Comparison of ENCODE assay signal across 15 cellular contexts in genomic region chr22:40202225-40202944, GRCh38. TPM values are rescaled to one million over a fixed set of nuclear protein-coding genes. Genes with fewer than 3 reads are reported as not detected.
DNase-seq lines count a peak whose midpoint lies in the region; ATAC-seq and TF ChIP-seq lines count a peak whose summit lies in the region.
"Had no signal": no experiment of that assay in that cellular context is flagged by ENCODE, and none has a peak within 500 bp of the region (broad histone marks: within the 10 kb centered on the region; RNA-seq: fewer than 3 reads in every experiment).

No MANE protein-coding gene starts in this region.

- DNase-seq in NCI-H2227 (lab: John Stamatoyannopoulos, UW; ENCODE audit: unreplicated experiment): peak; percentile 4
- no peak for DNase-seq in NCI-H2227 treated with DMSO at 0.1 percent for 48 hours (lab: John Stamatoyannopoulos, UW)
- DNase-seq in ELR (ENCODE audit: low read depth): peak; percentile 10
- no peak for DNase-seq in activated B cell treated with CpG ODN at 0.5 μM for 24 hours
- peak; percentile 52 for DNase-seq in mesenchymal stem cell
- no peak for DNase-seq in coronary artery (ENCODE audit: low spot score)
- DNase-seq: dermis blood vessel endothelial cell, DND-41, Kasumi-1, kidney, NCI-H345 had no signal

- H3K27me3 ChIP-seq in mesenchymal stem cell (ENCODE audit: control insufficient read depth in 1 of 2, insufficient read depth in 1 of 2, low read length in 2 of 2): no peaks in the 10 kb centered on the region

- peak overlapping the region; percentile 24 for H3K4me3 Mint-ChIP-seq in activated B cell treated with CpG ODN at 0.5 μM for 24 hours
- H3K4me3 Mint-ChIP-seq: nephron had no signal

- H3K4me3 ChIP-seq in mesenchymal stem cell (ENCODE audit: insufficient read depth in 1 of 2, low read depth in 1 of 2, low read length in 2 of 2): no peak overlapping the region
- no peak overlapping the region for H3K4me3 ChIP-seq in coronary artery

- no peak overlapping the region for H2AFZ ChIP-seq in mesenchymal stem cell (ENCODE audit: low read depth, low read length)

- H3K27me3 Mint-ChIP-seq in activated B cell treated with CpG ODN at 0.5 μM for 24 hours: no peaks in the 10 kb centered on the region

- POLR2A ChIA-PET in activated B cell treated with CpG ODN at 0.5 μM for 24 hours (lab: Charles Lee): interaction anchor here (0.7 kb wide), 2 partner anchors 13 to 24 kb away, joined by 3 to 6 read pairs; partner anchors contain the start of gene TNRC6B

- H4K91ac ChIP-seq in mesenchymal stem cell (ENCODE audit: low read length): no peak overlapping the region

- H2BK12ac ChIP-seq in mesenchymal stem cell (ENCODE audit: low read length in 2 of 2): peak overlapping the region; percentile 69 to 94

- peak overlapping the region in 1 of 2 experiments; percentile 35 for H3K14ac ChIP-seq in mesenchymal stem cell (ENCODE audit: low read length in 2 of 2)

- peak overlapping the region; percentile 90 for H2BK15ac ChIP-seq in mesenchymal stem cell (ENCODE audit: low read depth, poor library complexity, severe bottlenecking)

- no peak for TF ChIP-seq CTCF in activated B cell treated with CpG ODN at 0.5 μM for 24 hours (IDR thresholded peaks at IDR 0.05)
- TF ChIP-seq CTCF in coronary artery (IDR thresholded peaks at IDR 0.05): no peak

- H3K18ac ChIP-seq in mesenchymal stem cell (ENCODE audit: low read depth in 1 of 2, low read length in 2 of 2): peak overlapping the region; percentile 6 to 89

- peaks cover 74% of the 10 kb centered on the region for H3K4me1 Mint-ChIP-seq in activated B cell treated with CpG ODN at 0.5 μM for 24 hours

- peaks cover 24% of the 10 kb centered on the region for H3K79me1 ChIP-seq in mesenchymal stem cell (replicated peaks; ENCODE audit: low read length, poor library complexity, severe bottlenecking)

- H3K4ac ChIP-seq in mesenchymal stem cell (ENCODE audit: low read depth in 1 of 2, low read length in 2 of 2): peak overlapping the region in 1 of 2 experiments; percentile 17

- H3K23ac ChIP-seq in mesenchymal stem cell (ENCODE audit: low read length in 2 of 2): peak overlapping the region in 1 of 2 experiments; percentile 89

- H3K27ac Mint-ChIP-seq in activated B cell treated with CpG ODN at 0.5 μM for 24 hours: peak overlapping the region; percentile 81

- peaks cover 20% of the 10 kb centered on the region for H3K36me3 Mint-ChIP-seq in activated B cell treated with CpG ODN at 0.5 μM for 24 hours (ENCODE audit: low read depth)
- H3K36me3 Mint-ChIP-seq: activated naive CD4-positive, alpha-beta T cell treated with anti-CD3 and anti-CD28 coated beads, Interleukin-2, amount 50 U/mL, for 72 hours had no signal

- no peak for ATAC-seq in activated B cell treated with CpG ODN at 0.5 μM for 24 hours (ENCODE audit: low read depth)
- no peak for ATAC-seq in HG03520 (IDR thresholded peaks at IDR 0.05; ENCODE audit: unreplicated experiment)
- ATAC-seq in HG02970 (IDR thresholded peaks at IDR 0.05; ENCODE audit: low FRiP score, unreplicated experiment): no peak
- ATAC-seq: activated naive CD4-positive, alpha-beta T cell treated with anti-CD3 and anti-CD28 coated beads, Interleukin-2, amount 50 U/mL, for 72 hours had no signal

- WGBS in mesenchymal stem cell: 62% methylated on average over 7 of the region's 9 CpGs

- peaks cover 16% of the 10 kb centered on the region for H3K4me1 ChIP-seq in mesenchymal stem cell (ENCODE audit: control insufficient read depth, insufficient read depth, low read depth, low read length)

- H2BK120ac ChIP-seq in mesenchymal stem cell (ENCODE audit: low read depth, low read length): no peak overlapping the region

- peaks cover 3 to 8% of the 10 kb centered on the region in 2 experiments for H3K36me3 ChIP-seq in mesenchymal stem cell (ENCODE audit: control insufficient read depth in 1 of 2, insufficient read depth in 2 of 2, low read depth in 1 of 2, low read length in 2 of 2)

- H3K9ac ChIP-seq in mesenchymal stem cell (ENCODE audit: low read length): no peak overlapping the region

- no peaks in the 10 kb centered on the region for H3K9me3 ChIP-seq in mesenchymal stem cell (ENCODE audit: control insufficient read depth, low read length)

- H3K27ac ChIP-seq in mesenchymal stem cell (ENCODE audit: low read length, poor library complexity, severe bottlenecking) (no peak overlapping the region), coronary artery (no peak overlapping the region)

- H3K4me2 ChIP-seq in mesenchymal stem cell (ENCODE audit: low read length, poor library complexity, severe bottlenecking): no peak overlapping the region

- H4K8ac ChIP-seq in mesenchymal stem cell (ENCODE audit: low read length): no peak overlapping the region

- H3K9me3 Mint-ChIP-seq in activated B cell treated with CpG ODN at 0.5 μM for 24 hours: no peaks in the 10 kb centered on the region
- H3K9me3 Mint-ChIP-seq: activated naive CD4-positive, alpha-beta T cell treated with anti-CD3 and anti-CD28 coated beads, Interleukin-2, amount 50 U/mL, for 72 hours had no signal

- H2AK5ac ChIP-seq in mesenchymal stem cell (ENCODE audit: low read length, severe bottlenecking): no peak overlapping the region

- no peak overlapping the region for H2BK5ac ChIP-seq in mesenchymal stem cell (ENCODE audit: low read depth, low read length, poor library complexity, severe bottlenecking)

- intact Hi-C loops in activated B cell treated with CpG ODN at 0.5 μM for 24 hours (cut with micrococcal nuclease): loop anchor here (2.0 to 5.0 kb wide), 2 partner anchors 24 to 35 kb away; no protein-coding TSS in a partner anchor

- CTCF ChIA-PET in activated B cell treated with CpG ODN at 0.5 μM for 24 hours (lab: Charles Lee): no interaction called here

RNA-seq across cellular contexts. Expression of gene TNRC6B, which starts 24.7 kb away (rescaled TPM):
- total RNA-seq in activated B cell treated with CpG ODN at 0.5 μM for 24 hours: 84.6 and 95.2 TPM in 2 replicates
- 5.6 TPM for polyA plus RNA-seq in mesenchymal stem cell (2013, experiment 1 of 2)
- 4.9 TPM for polyA plus RNA-seq in mesenchymal stem cell (2013, experiment 2 of 2)

Comparison
In these comparisons a context has a peak if more than half of its experiments do, and no peak if none do; other contexts are left out.
1. DNase-seq: peak in NCI-H2227 (single experiment), ELR (single experiment) and mesenchymal stem cell (single experiment); none in NCI-H2227 treated with DMSO at 0.1 percent for 48 hours (single experiment), activated B cell treated with CpG ODN at 0.5 μM for 24 hours (single experiment) and coronary artery (single experiment).